8 cellular contexts compared by ENCODE assay signal in the genomic region with DNA sequence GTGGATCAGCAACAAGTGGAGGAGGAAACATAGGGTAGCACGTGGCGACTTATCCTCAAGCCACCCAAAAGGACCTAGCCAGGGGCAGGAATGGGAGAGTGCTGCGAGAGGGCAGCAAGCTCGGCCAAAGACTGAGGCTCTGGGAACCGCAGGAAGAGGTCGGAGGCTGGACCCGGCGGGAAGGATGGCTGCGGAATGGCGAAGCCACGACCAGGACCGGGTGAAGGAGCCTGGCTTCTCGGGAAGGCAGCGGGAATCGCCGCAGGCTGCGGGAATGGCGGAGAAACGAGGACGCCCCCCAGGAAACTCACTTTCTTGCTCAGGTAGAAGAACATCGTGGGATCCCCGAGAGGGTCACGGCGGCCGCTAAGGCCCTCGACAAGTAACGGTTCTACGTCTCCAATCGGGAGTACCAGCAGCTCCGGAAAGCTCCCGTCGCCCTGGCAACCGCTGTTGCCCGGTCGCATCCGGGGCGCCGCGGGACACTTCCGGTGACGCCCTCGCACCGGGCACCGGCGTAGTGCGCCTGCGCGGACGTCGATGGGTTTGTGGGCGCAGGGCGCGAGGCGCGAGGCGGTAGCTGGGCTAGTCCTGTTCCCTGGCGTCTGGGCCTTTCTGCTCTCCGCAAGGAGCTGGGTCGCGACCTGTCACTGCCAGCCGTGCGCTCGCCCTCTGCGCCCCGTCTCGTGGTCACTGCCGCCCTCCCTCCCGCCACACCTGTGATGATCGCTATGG. TPM values are rescaled to one million over a fixed set of nuclear protein-coding genes. Genes with fewer than 3 reads are reported as not detected.
DNase-seq lines count a peak whose midpoint lies in the region; ATAC-seq and TF ChIP-seq lines count a peak whose summit lies in the region.

TSS of gene WDR35 (minus strand) at position 425 of the 735 bp plus-strand sequence. CDS start at position 335, 90 bp downstream.

- DNase-seq in AG10803 (ENCODE audit: low read depth), result peak; percentile 80
- DNase-seq in NCI-H345 treated with DMSO at 0.1 percent for 48 hours (lab: John Stamatoyannopoulos, UW; ENCODE audit: unreplicated experiment), result peak; percentile 95
- DNase-seq in activated CD4-positive, alpha-beta T cell treated with anti-CD3 and anti-CD28 coated beads for 1 hour, result peak; percentile 84
- DNase-seq in cerebellum (ENCODE audit: low spot score), result peak; percentile 92
- DNase-seq in kidney glomerular epithelial cell (lab: John Stamatoyannopoulos, UW), result peak; percentile 85
- peak; percentile 76 to 89 for DNase-seq in stimulated activated CD4-positive, alpha-beta T cell treated with anti-CD3 and anti-CD28 coated beads, Interleukin-15, amount 100 ng/mL, for 48 hours (ENCODE audit: low read depth in 2 of 2)

- no peak for TF ChIP-seq CTCF in AG10803 (conservative IDR thresholded peaks at IDR 0.05; ENCODE audit: low read length)

- ATAC-seq in GM19035 (IDR thresholded peaks at IDR 0.05; ENCODE audit: unreplicated experiment) (peak; percentile 95), HG03280 (IDR thresholded peaks at IDR 0.05; ENCODE audit: unreplicated experiment) (peak; percentile 90)

- H3K4me3 ChIP-seq in AG10803 (ENCODE audit: low read length), result peak within 1 kb of the TSS; percentile 86

RNA-seq across cellular contexts. Expression of gene WDR35, which starts in this region (rescaled TPM):
- total RNA-seq in cerebellum, result 26.4 TPM

Comparison
In these comparisons a context has a peak if more than half of its experiments do, and no peak if none do; other contexts are left out.
1. Peak in every context shown above with its lines: DNase-seq, ATAC-seq and H3K4me3 ChIP-seq.